ENCODE assay signal across 8 cellular contexts in genomic region chr14:73237219-73237785, GRCh38. TPM values are rescaled to one million over a fixed set of nuclear protein-coding genes. Genes with fewer than 3 reads are reported as not detected.
DNase-seq lines count a peak whose midpoint lies in the region; ATAC-seq, FAIRE-seq and TF ChIP-seq lines count a peak whose summit lies in the region.

Gene PAPLN (plus strand): TSS chr14:73237506. CDS start chr14:73239779, 2,273 bp downstream.

- WGBS in small intestine, 3 donors = 4 to 5% (median 5%) methylated on average over 37 to 48 of the region's 48 CpGs

- H3K4me3 ChIP-seq in BE2C (ENCODE audit: low read depth, low read length) (peak within 1 kb of the TSS; percentile 28), HFF-Myc (replicated peaks; ENCODE audit: low read depth, low read length) (peak within 1 kb of the TSS; percentile 20), adipocyte (ENCODE audit: low read length) (peak within 1 kb of the TSS; percentile 62), iPS-18c (ENCODE audit: insufficient read depth, low read depth, low read length) (peak within 1 kb of the TSS; percentile 70), small intestine (ENCODE audit: low read depth in 1 of 2, low read length in 2 of 2) (peak within 1 kb of the TSS in 1 of 2 donors; percentile 47)

- H3K9me3 ChIP-seq in BE2C (no peaks in the 10 kb centered on the region), adipocyte (ENCODE audit: control insufficient read depth, low read length) (no peaks in the 10 kb centered on the region), iPS-18c (ENCODE audit: control insufficient read depth, insufficient read depth, low read length) (no peaks in the 10 kb centered on the region), small intestine (ENCODE audit: control insufficient read depth, low read depth) (no peaks in the 10 kb centered on the region)

- H3K27ac ChIP-seq in small intestine (ENCODE audit: low read depth in 1 of 2, low read length in 1 of 2) = no peak within 1 kb of the TSS

- ATAC-seq in HG03280 (IDR thresholded peaks at IDR 0.05; ENCODE audit: unreplicated experiment) (no peak), GM18520 (IDR thresholded peaks at IDR 0.05; ENCODE audit: unreplicated experiment) (no peak)

- no peak for FAIRE-seq in small intestine (lab: Jason Lieb, UNC)

- DNase-seq in BE2C = no peak
- no peak for DNase-seq in HFF-Myc (ENCODE audit: extremely low read depth, low read depth)
- DNase-seq in adipocyte (ENCODE audit: low read depth) = no peak
- peak; percentile 43 for DNase-seq in small intestine
- no peak for DNase-seq in middle frontal gyrus (ENCODE audit: extremely low spot score, low spot score)

- TF ChIP-seq CTCF in BE2C (IDR thresholded peaks at IDR 0.05; ENCODE audit: low read depth, low read length) (no peak), HFF-Myc (IDR thresholded peaks at IDR 0.05; ENCODE audit: low read depth, low read length, missing control alignments) (no peak)

- H3K9ac ChIP-seq in adipocyte (ENCODE audit: low read length) = peak within 1 kb of the TSS; percentile 59

- H3K36me3 ChIP-seq in BE2C = no peaks in the 10 kb centered on the region
- no peaks in the 10 kb centered on the region for H3K36me3 ChIP-seq in adipocyte (ENCODE audit: control insufficient read depth, insufficient read depth, low read length, severe bottlenecking)
- H3K36me3 ChIP-seq in small intestine (ENCODE audit: control insufficient read depth in 2 of 2, insufficient read depth in 2 of 2, low read length in 2 of 2) = no peaks in the 10 kb centered on the region

- H3K4me1 ChIP-seq in BE2C (no peaks in the 10 kb centered on the region), adipocyte (ENCODE audit: control insufficient read depth, insufficient read depth, low read length) (peaks cover 29% of the 10 kb centered on the region), small intestine (ENCODE audit: control insufficient read depth in 2 of 2, insufficient read depth in 1 of 2, low read depth in 1 of 2, low read length in 1 of 2) (peaks cover 0 to 8% of the 10 kb centered on the region in 2 donors)

- H3K27me3 ChIP-seq in BE2C (peaks cover 44% of the 10 kb centered on the region), adipocyte (replicated peaks; ENCODE audit: control insufficient read depth, insufficient read depth, low read length) (peaks cover 24% of the 10 kb centered on the region), small intestine (ENCODE audit: control insufficient read depth in 2 of 2, insufficient read depth in 2 of 2, low read length in 2 of 2) (peaks cover 3 to 5% of the 10 kb centered on the region in 2 donors)

RNA-seq across cellular contexts. Expression of gene PAPLN, which starts in this region (rescaled TPM):
- polyA plus RNA-seq in BE2C (2012; ENCODE audit: insufficient read depth, insufficient read length, low read depth) = 2.9 TPM
- 1 to 10 TPM in 2 of 3 donors, under 1 TPM in 1; 0.45 to 3.0 (median 1.1) TPM for polyA plus RNA-seq in small intestine
